In genomic region chrX:1391370-1391706, GRCh38 we compare ENCODE assay signal across 1 cellular context.
TF ChIP-seq lines count a peak whose summit lies in the region.

No MANE protein-coding gene starts in this region.

TF ChIP-seq in HepG2, 621 proteins besides CTCF, POLR2A, EP300 and RAD21 (continued from another document and continues in another):
- TF ChIP-seq ZNF318 (CRISPR knock-in tag; IDR thresholded peaks at IDR 0.05) (no peak), GATA4 (IDR thresholded peaks at IDR 0.05; ENCODE audit: borderline replicate concordance, low read depth) (no peak), ZNF747 (CRISPR knock-in tag; IDR thresholded peaks at IDR 0.05; ENCODE audit: borderline replicate concordance) (no peak), PRDM15 (CRISPR knock-in tag; IDR thresholded peaks at IDR 0.05) (no peak), LCORL (IDR thresholded peaks at IDR 0.05) (no peak), LCORL (CRISPR knock-in tag; IDR thresholded peaks at IDR 0.05) (no peak), MNT (IDR thresholded peaks at IDR 0.05) (no peak; the same call in 1 of the 2 replicates), NFYB (CRISPR knock-in tag; IDR thresholded peaks at IDR 0.05) (no peak), ZZZ3 (CRISPR knock-in tag; IDR thresholded peaks at IDR 0.05; ENCODE audit: borderline replicate concordance) (peak; percentile 74), PREB (CRISPR knock-in tag; IDR thresholded peaks at IDR 0.05) (no peak), ZNF691 (CRISPR knock-in tag; IDR thresholded peaks at IDR 0.05; ENCODE audit: borderline replicate concordance, low read depth) (0 out of 2 replicates have a peak, but pooled peaks have one; percentile 19), ATF6 (CRISPR knock-in tag; conservative IDR thresholded peaks at IDR 0.05) (0 out of 2 replicates have a peak, but pooled peaks have one; percentile 55), PPARG (CRISPR knock-in tag; conservative IDR thresholded peaks at IDR 0.05) (no peak; the same call in 1 of the 2 replicates), NPAS2 (CRISPR knock-in tag; IDR thresholded peaks at IDR 0.05; ENCODE audit: borderline replicate concordance) (no peak), HBP1 (CRISPR knock-in tag; IDR thresholded peaks at IDR 0.05; ENCODE audit: low read depth) (no peak), MTF1 (CRISPR knock-in tag; IDR thresholded peaks at IDR 0.05) (0 out of 2 replicates have a peak, but pooled peaks have one; percentile 4), IKZF1 (IDR thresholded peaks at IDR 0.05) (no peak), NFE2 (CRISPR knock-in tag; IDR thresholded peaks at IDR 0.05) (no peak), ZBED4 (CRISPR knock-in tag; IDR thresholded peaks at IDR 0.05; ENCODE audit: borderline replicate concordance) (no peak), ZNF652 (CRISPR knock-in tag; IDR thresholded peaks at IDR 0.05; ENCODE audit: borderline replicate concordance, low read depth) (no peak), ONECUT2 (CRISPR knock-in tag; IDR thresholded peaks at IDR 0.05) (no peak), ZC3H13 (CRISPR knock-in tag; IDR thresholded peaks at IDR 0.05) (no peak), ZNF17 (CRISPR knock-in tag; IDR thresholded peaks at IDR 0.05) (no peak), ZNF34 (CRISPR knock-in tag; IDR thresholded peaks at IDR 0.05; ENCODE audit: borderline replicate concordance) (no peak), TSC22D2 (CRISPR knock-in tag; IDR thresholded peaks at IDR 0.05; ENCODE audit: borderline replicate concordance) (no peak), ZNF138 (CRISPR knock-in tag; IDR thresholded peaks at IDR 0.05; ENCODE audit: low read depth) (no peak), MIXL1 (CRISPR knock-in tag; IDR thresholded peaks at IDR 0.05) (no peak), SMAD1 (CRISPR knock-in tag; IDR thresholded peaks at IDR 0.05; ENCODE audit: borderline replicate concordance, low read depth) (0 out of 2 replicates have a peak, but pooled peaks have one; percentile 31), ZMAT3 (CRISPR knock-in tag; conservative IDR thresholded peaks at IDR 0.05) (no peak), MAZ (IDR thresholded peaks at IDR 0.05; ENCODE audit: borderline replicate concordance, low read depth, low read length) (peak; percentile 94; the same call in 1 of the 2 replicates), MAZ (CRISPR knock-in tag; IDR thresholded peaks at IDR 0.05; ENCODE audit: low read depth) (no peak), ERF (CRISPR knock-in tag; IDR thresholded peaks at IDR 0.05) (peak; percentile 57; the same call in 1 of the 2 replicates), RELA (CRISPR knock-in tag; IDR thresholded peaks at IDR 0.05) (no peak)
